Comparison of ENCODE assay signal across 8 cellular contexts in the genomic region with DNA sequence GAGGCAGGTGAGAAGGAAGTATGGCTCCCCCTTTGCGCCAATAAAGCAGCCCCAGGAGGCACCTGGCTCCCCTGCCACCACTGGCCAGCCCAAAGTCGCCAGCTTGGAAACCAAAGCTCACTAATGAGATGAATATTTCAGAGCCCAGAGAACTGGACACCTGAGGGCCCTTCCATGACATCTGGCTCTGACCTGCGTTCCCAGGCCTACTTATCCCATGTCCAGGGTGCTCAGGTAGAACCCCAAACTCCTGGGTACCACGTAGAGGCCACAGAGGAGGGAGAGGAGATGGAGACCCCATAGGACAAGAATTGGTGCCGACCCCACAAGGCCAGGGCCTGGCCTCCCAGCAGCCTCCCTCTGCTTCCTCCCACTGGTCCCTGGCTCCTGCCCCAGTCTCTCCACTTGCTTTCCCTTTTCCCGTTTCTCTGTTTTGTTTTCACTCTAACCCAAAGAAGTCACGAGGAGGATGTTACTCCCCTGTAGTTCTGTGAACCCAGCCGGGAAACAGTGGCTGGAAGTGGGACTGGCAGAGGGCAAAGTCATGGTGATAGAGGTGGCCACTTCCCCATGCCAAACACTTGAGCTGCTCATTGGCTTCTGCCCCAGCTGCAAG. TPM values are rescaled to one million over a fixed set of nuclear protein-coding genes. Genes with fewer than 3 reads are reported as not detected.
DNase-seq lines count a peak whose midpoint lies in the region; ATAC-seq and TF ChIP-seq lines count a peak whose summit lies in the region.

No MANE protein-coding gene starts in this region.

- peak overlapping the region; percentile 94 for H3K27ac Mint-ChIP-seq in activated T-cell treated with anti-CD3 and anti-CD28 coated beads, Interleukin-2, amount 50 U/mL, for 72 hours

- H3K36me3 ChIP-seq in HEK293 (ENCODE audit: control insufficient read depth in 2 of 2, insufficient read depth in 1 of 2, low read length in 2 of 2) (no peaks in the 10 kb centered on the region), gastrocnemius medialis (no peaks in the 10 kb centered on the region)

- H3K36me3 Mint-ChIP-seq in activated T-cell treated with anti-CD3 and anti-CD28 coated beads, Interleukin-2, amount 50 U/mL, for 72 hours (ENCODE audit: insufficient read depth in 2 of 2) = peaks cover 0 to 4% of the 10 kb centered on the region in 2 donors

- in situ Hi-C loops in gastrocnemius medialis (cut with MboI; ENCODE audit: low sequenced_read_pairs in 4 of 4) = loop anchor here in 3 of 4 donors (25.0 kb wide), 1 partner anchor 371 kb away; the partner anchor contains the start of genes BCS1L (in 3 of the 3), RNF25 (in 3 of the 3), STK36 (in 3 of the 3) and ZNF142 (in 3 of the 3)

- H3K9me3 ChIP-seq in HEK293 (ENCODE audit: control insufficient read depth, insufficient read depth, low read depth, low read length) = no peaks in the 10 kb centered on the region
- H3K9me3 ChIP-seq in gastrocnemius medialis = no peaks in the 10 kb centered on the region

- H3K4me1 Mint-ChIP-seq in activated T-cell treated with anti-CD3 and anti-CD28 coated beads, Interleukin-2, amount 50 U/mL, for 72 hours (ENCODE audit: low read depth) = peaks cover 70% of the 10 kb centered on the region

- DNase-seq in activated T-cell treated with anti-CD3 and anti-CD28 coated beads, Interleukin-2, amount 50 U/mL, for 72 hours = no peak
- DNase-seq in cardiac septum (ENCODE audit: low spot score) (peak; percentile 82), gastrocnemius medialis (peak in 1 of 2 donors; percentile 40), mucosa of gallbladder (ENCODE audit: low spot score) (no peak), erythroblast (lab: John Stamatoyannopoulos, UW) (no peak)

- no peak for TF ChIP-seq POLR2A in gastrocnemius medialis (IDR thresholded peaks at IDR 0.05)
- TF ChIP-seq POLR2A in erythroblast (IDR thresholded peaks at IDR 0.05; ENCODE audit: low read length) = no peak

- POLR2A ChIA-PET in HEK293 (lab: Yijun Ruan, JAX) = interaction anchor here (1.5 kb wide), 1 partner anchor 106 kb away, joined by 4 read pairs; no protein-coding TSS in a partner anchor

- H3K27ac ChIP-seq in HEK293 (ENCODE audit: extremely low read depth, low read depth, low read length) (no peak overlapping the region; the same call in 1 of the 2 replicates), gastrocnemius medialis (peak overlapping the region; percentile 93 to 100 (median 98))

- H3K4me3 Mint-ChIP-seq in activated T-cell treated with anti-CD3 and anti-CD28 coated beads, Interleukin-2, amount 50 U/mL, for 72 hours = peak overlapping the region; percentile 78 to 87

- peaks cover 3% of the 10 kb centered on the region; the same call in 1 of the 2 replicates for H3K4me1 ChIP-seq in HEK293 (ENCODE audit: control insufficient read depth, insufficient read depth, low read length)
- peaks cover 46 to 57% of the 10 kb centered on the region in 2 donors for H3K4me1 ChIP-seq in gastrocnemius medialis

- no peak for ATAC-seq in activated T-cell treated with anti-CD3 and anti-CD28 coated beads, Interleukin-2, amount 50 U/mL, for 72 hours (replicated peaks in 1 of 2)
- ATAC-seq in gastrocnemius medialis = peak; percentile 3 to 5
- no peak for ATAC-seq in HG02840 (IDR thresholded peaks at IDR 0.05; ENCODE audit: low FRiP score, unreplicated experiment)
- ATAC-seq in GM19397 (IDR thresholded peaks at IDR 0.05; ENCODE audit: unreplicated experiment) = no peak

- intact Hi-C loops in cardiac septum (cut with DNase I) = loop anchor here (5.0 to 10.0 kb wide), 2 partner anchors 276 to 353 kb away; partner anchors contain the start of genes CNOT9 and USP37
- intact Hi-C loops in gastrocnemius medialis (cut with DNase I; ENCODE audit: low total_unique reads) = loop anchor here (2.0 to 5.0 kb wide), 3 partner anchors 19 to 366 kb away; partner anchors contain the start of genes BCS1L, CNOT9, USP37 and ZNF142

- no peaks in the 10 kb centered on the region for H3K27me3 Mint-ChIP-seq in activated T-cell treated with anti-CD3 and anti-CD28 coated beads, Interleukin-2, amount 50 U/mL, for 72 hours (ENCODE audit: low read depth)

- H3K9me3 Mint-ChIP-seq in activated T-cell treated with anti-CD3 and anti-CD28 coated beads, Interleukin-2, amount 50 U/mL, for 72 hours = no peaks in the 10 kb centered on the region

- H3K27me3 ChIP-seq in gastrocnemius medialis = no peaks in the 10 kb centered on the region

- TF ChIP-seq CTCF in HEK293 (tag by site-specific recombination; IDR thresholded peaks at IDR 0.05) (no peak), gastrocnemius medialis (IDR thresholded peaks at IDR 0.05 in 4 of 5, conservative IDR thresholded peaks at IDR 0.05 in 1 of 5) (no peak)

- CTCF ChIA-PET in HEK293 (lab: Yijun Ruan, JAX) = interaction anchor here (0.6 to 8.8 kb wide), 6 partner anchors 9 to 337 kb away, joined by 3 to 89 read pairs (median 4); partner anchors contain the start of genes AAMP and PNKD

- H3K4me3 ChIP-seq in HEK293 (ENCODE audit: low read depth, low read length) (peak overlapping the region; percentile 64), gastrocnemius medialis (peak overlapping the region; percentile 71 to 100 (median 96))

TF ChIP-seq in HEK293, 187 proteins besides CTCF, POLR2A, EP300 and RAD21:
- TF ChIP-seq ZNF585B (tag by site-specific recombination; IDR thresholded peaks at IDR 0.05) (no peak), ZNF610 (tag by site-specific recombination; IDR thresholded peaks at IDR 0.05; ENCODE audit: borderline replicate concordance) (no peak), ZNF548 (tag by site-specific recombination; IDR thresholded peaks at IDR 0.05) (no peak), ZNF404 (tag by site-specific recombination; IDR thresholded peaks at IDR 0.05) (no peak), ZNF426 (tag by site-specific recombination; IDR thresholded peaks at IDR 0.05) (no peak), ZNF132 (tag by site-specific recombination; IDR thresholded peaks at IDR 0.05; ENCODE audit: borderline replicate concordance) (no peak), ZNF133 (tag by site-specific recombination; IDR thresholded peaks at IDR 0.05) (no peak), ZNF341 (tag by site-specific recombination; IDR thresholded peaks at IDR 0.05; ENCODE audit: low read depth) (no peak), PRDM1 (tag by site-specific recombination; IDR thresholded peaks at IDR 0.05) (peak; percentile 64; the same call in 1 of the 2 replicates), SP7 (tag by site-specific recombination; IDR thresholded peaks at IDR 0.05) (0 out of 2 replicates have a peak, but pooled peaks have one; percentile 7), ZNF214 (tag by site-specific recombination; IDR thresholded peaks at IDR 0.05; ENCODE audit: borderline replicate concordance) (no peak), SCRT2 (tag by site-specific recombination; IDR thresholded peaks at IDR 0.05) (no peak), ZBTB20 (tag by site-specific recombination; IDR thresholded peaks at IDR 0.05) (no peak)

RNA-seq across cellular contexts. Expression of gene TMBIM1, which starts 0.9 kb away (rescaled TPM):
- total RNA-seq in activated T-cell treated with anti-CD3 and anti-CD28 coated beads, Interleukin-2, amount 50 U/mL, for 72 hours = 10 to 100 TPM; 64.5 to 75.1 TPM
- 143 TPM for total RNA-seq in cardiac septum
- 100 to 1,000 TPM; 142 to 296 (median 215) TPM for total RNA-seq in gastrocnemius medialis
- total RNA-seq in mucosa of gallbladder = 388 TPM

RNA-seq across cellular contexts. Expression of gene PNKD, which starts 21.1 kb away (rescaled TPM):
- 10 to 100 TPM; 14.7 to 17.7 TPM for total RNA-seq in activated T-cell treated with anti-CD3 and anti-CD28 coated beads, Interleukin-2, amount 50 U/mL, for 72 hours
- 72.6 TPM for total RNA-seq in cardiac septum
- total RNA-seq in gastrocnemius medialis = 10 to 100 TPM; 20.1 to 35.8 (median 31.9) TPM
- 154 TPM for total RNA-seq in mucosa of gallbladder

RNA-seq across cellular contexts. Expression of gene AAMP, which starts 21.5 kb away (rescaled TPM):
- 10 to 100 TPM; 51.7 to 63.0 TPM for total RNA-seq in activated T-cell treated with anti-CD3 and anti-CD28 coated beads, Interleukin-2, amount 50 U/mL, for 72 hours
- 56.3 TPM for total RNA-seq in cardiac septum
- 100 to 1,000 TPM in 1 of 4 donors, 10 to 100 TPM in 3; 87.1 to 134 (median 96.0) TPM for total RNA-seq in gastrocnemius medialis
- total RNA-seq in mucosa of gallbladder = 114 TPM

RNA-seq across cellular contexts. Expression of gene GPBAR1, which starts 30.6 kb away (rescaled TPM):
- 1 to 10 TPM in 1 of 2 donors, under 1 TPM in 1; 0.76 to 1.4 TPM for total RNA-seq in activated T-cell treated with anti-CD3 and anti-CD28 coated beads, Interleukin-2, amount 50 U/mL, for 72 hours
- total RNA-seq in cardiac septum (1.2 TPM), gastrocnemius medialis (under 1 TPM in 1 of 4 donors, not detected in 3; 0.93 TPM), mucosa of gallbladder (49.3 TPM)

Comparison
In these comparisons a context has a peak if more than half of its experiments do, and no peak if none do; other contexts are left out.
1. ATAC-seq: peak in gastrocnemius medialis (2 of 2); none in activated T-cell treated with anti-CD3 and anti-CD28 coated beads, Interleukin-2, amount 50 U/mL, for 72 hours (0 of 2), HG02840 (single experiment) and GM19397 (single experiment).